ENCODE assay signal across 2 cellular contexts in the genomic region with DNA sequence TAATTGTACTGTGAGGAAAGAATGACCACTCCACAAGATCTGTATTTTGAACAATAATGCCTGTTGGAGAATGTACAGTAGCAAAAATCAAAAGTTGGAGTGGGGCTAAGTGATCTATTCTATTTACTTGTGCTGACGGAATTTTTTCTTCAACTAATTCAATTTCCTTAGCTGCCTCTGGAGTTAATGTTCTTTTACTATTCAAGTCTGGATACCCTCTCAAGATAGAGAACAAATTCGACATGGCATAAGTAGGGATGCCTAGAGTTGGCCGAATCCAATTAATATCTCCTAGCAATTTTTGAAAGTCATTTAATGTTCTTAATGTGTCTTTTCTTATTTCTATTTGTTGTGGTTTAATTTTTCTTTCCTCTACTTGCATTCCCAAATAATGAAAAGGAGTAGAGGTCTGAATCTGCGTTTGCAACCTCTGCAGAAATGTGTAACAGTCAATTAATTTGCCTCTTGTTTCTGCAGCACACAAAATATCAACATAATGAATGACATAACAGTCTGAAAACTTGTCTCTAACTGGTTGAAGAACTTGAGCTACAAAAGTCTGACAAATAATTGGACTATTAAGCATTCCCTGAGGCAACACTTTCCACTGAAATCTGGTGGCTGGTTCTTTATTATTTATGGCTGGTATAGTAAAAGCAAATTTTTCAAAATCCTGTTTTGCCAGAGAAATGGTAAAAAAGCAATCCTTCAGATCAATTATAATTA.
TF ChIP-seq lines count a peak whose summit lies in the region.

No MANE protein-coding gene starts in this region.

TF ChIP-seq in A549, 52 proteins besides CTCF, POLR2A, EP300 and RAD21:
- TF ChIP-seq, protein P1, sequence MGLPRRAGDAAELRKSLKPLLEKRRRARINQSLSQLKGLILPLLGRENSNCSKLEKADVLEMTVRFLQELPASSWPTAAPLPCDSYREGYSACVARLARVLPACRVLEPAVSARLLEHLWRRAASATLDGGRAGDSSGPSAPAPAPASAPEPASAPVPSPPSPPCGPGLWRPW (IDR thresholded peaks at IDR 0.05): 0 out of 2 replicates have a peak, but pooled peaks have one; percentile 17

TF ChIP-seq in GM12878, 131 proteins besides CTCF, POLR2A, EP300 and RAD21:
- peak; percentile 33; the same call in 1 of the 2 replicates for TF ChIP-seq ZNF24 (IDR thresholded peaks at IDR 0.05)
- peak; percentile 47; the same call in 1 of the 2 replicates for TF ChIP-seq MXI1 (IDR thresholded peaks at IDR 0.05; ENCODE audit: low read depth, low read length)
- TF ChIP-seq, protein P2, sequence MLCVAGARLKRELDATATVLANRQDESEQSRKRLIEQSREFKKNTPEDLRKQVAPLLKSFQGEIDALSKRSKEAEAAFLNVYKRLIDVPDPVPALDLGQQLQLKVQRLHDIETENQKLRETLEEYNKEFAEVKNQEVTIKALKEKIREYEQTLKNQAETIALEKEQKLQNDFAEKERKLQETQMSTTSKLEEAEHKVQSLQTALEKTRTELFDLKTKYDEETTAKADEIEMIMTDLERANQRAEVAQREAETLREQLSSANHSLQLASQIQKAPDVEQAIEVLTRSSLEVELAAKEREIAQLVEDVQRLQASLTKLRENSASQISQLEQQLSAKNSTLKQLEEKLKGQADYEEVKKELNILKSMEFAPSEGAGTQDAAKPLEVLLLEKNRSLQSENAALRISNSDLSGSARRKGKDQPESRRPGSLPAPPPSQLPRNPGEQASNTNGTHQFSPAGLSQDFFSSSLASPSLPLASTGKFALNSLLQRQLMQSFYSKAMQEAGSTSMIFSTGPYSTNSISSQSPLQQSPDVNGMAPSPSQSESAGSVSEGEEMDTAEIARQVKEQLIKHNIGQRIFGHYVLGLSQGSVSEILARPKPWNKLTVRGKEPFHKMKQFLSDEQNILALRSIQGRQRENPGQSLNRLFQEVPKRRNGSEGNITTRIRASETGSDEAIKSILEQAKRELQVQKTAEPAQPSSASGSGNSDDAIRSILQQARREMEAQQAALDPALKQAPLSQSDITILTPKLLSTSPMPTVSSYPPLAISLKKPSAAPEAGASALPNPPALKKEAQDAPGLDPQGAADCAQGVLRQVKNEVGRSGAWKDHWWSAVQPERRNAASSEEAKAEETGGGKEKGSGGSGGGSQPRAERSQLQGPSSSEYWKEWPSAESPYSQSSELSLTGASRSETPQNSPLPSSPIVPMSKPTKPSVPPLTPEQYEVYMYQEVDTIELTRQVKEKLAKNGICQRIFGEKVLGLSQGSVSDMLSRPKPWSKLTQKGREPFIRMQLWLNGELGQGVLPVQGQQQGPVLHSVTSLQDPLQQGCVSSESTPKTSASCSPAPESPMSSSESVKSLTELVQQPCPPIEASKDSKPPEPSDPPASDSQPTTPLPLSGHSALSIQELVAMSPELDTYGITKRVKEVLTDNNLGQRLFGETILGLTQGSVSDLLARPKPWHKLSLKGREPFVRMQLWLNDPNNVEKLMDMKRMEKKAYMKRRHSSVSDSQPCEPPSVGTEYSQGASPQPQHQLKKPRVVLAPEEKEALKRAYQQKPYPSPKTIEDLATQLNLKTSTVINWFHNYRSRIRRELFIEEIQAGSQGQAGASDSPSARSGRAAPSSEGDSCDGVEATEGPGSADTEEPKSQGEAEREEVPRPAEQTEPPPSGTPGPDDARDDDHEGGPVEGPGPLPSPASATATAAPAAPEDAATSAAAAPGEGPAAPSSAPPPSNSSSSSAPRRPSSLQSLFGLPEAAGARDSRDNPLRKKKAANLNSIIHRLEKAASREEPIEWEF (IDR thresholded peaks at IDR 0.05; ENCODE audit: insufficient replicate concordance, low read depth, low read length): peak; percentile 22
- TF ChIP-seq, protein P3, sequence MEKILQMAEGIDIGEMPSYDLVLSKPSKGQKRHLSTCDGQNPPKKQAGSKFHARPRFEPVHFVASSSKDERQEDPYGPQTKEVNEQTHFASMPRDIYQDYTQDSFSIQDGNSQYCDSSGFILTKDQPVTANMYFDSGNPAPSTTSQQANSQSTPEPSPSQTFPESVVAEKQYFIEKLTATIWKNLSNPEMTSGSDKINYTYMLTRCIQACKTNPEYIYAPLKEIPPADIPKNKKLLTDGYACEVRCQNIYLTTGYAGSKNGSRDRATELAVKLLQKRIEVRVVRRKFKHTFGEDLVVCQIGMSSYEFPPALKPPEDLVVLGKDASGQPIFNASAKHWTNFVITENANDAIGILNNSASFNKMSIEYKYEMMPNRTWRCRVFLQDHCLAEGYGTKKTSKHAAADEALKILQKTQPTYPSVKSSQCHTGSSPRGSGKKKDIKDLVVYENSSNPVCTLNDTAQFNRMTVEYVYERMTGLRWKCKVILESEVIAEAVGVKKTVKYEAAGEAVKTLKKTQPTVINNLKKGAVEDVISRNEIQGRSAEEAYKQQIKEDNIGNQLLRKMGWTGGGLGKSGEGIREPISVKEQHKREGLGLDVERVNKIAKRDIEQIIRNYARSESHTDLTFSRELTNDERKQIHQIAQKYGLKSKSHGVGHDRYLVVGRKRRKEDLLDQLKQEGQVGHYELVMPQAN (conservative IDR thresholded peaks at IDR 0.05): 0 out of 2 replicates have a peak, but pooled peaks have one; percentile 36
